9 cellular contexts compared by ENCODE assay signal in genomic region chr1:168470821-168471473, GRCh38.
DNase-seq lines count a peak whose midpoint lies in the region; ATAC-seq lines count a peak whose summit lies in the region.
"Had no signal": no experiment of that assay in that cellular context is flagged by ENCODE, and none has a peak within 500 bp of the region (broad histone marks: within the 10 kb centered on the region; RNA-seq: fewer than 3 reads in every experiment).

No MANE protein-coding gene starts in this region.

- DNase-seq in SKM-1 (lab: John Stamatoyannopoulos, UW; ENCODE audit: unreplicated experiment) = peak; percentile 35
- no peak for DNase-seq in SKM-1 treated with dmso at 0.1 percent for 144 hours (lab: John Stamatoyannopoulos, UW; ENCODE audit: unreplicated experiment)
- DNase-seq in SJSA1 (ENCODE audit: low read depth in 1 of 2, low spot score in 2 of 2) = peak; percentile 60 to 74
- DNase-seq in fibroblast of peridontal ligament (ENCODE audit: extremely low read depth) = peak; percentile 96
- peak; percentile 33 for DNase-seq in smooth muscle cell of the brain vasculature (ENCODE audit: low read depth, low spot score)

- H3K36me3 ChIP-seq in SJSA1 = no peaks in the 10 kb centered on the region

- H3K4me1 ChIP-seq in SJSA1 (replicated peaks) = peaks cover 52% of the 10 kb centered on the region

- no peak overlapping the region for H3K27ac Mint-ChIP-seq in stimulated activated memory B cell treated with anti-CD40 and anti-IgM and Interleukin-4, amounts not matched to agents 10 μg/mL and 1 μg/mL and 100 μg/mL, for 72 hours
- H3K27ac Mint-ChIP-seq: memory B cell had no signal

- H3K9me3 Mint-ChIP-seq in stimulated activated memory B cell treated with anti-CD40 and anti-IgM and Interleukin-4, amounts not matched to agents 10 μg/mL and 1 μg/mL and 100 μg/mL, for 72 hours = peaks cover 4% of the 10 kb centered on the region

- peak overlapping the region; percentile 65 for H3K27ac ChIP-seq in SJSA1

- ATAC-seq in stimulated activated memory B cell treated with anti-CD40 and anti-IgM and Interleukin-4, amounts not matched to agents 10 μg/mL and 1 μg/mL and 100 μg/mL, for 72 hours = no peak
- ATAC-seq in HG02981 (IDR thresholded peaks at IDR 0.05; ENCODE audit: unreplicated experiment) = no peak
- no peak for ATAC-seq in HG03354 (IDR thresholded peaks at IDR 0.05; ENCODE audit: poor library complexity, severe bottlenecking, unreplicated experiment)

- H3K27me3 ChIP-seq in SJSA1 (replicated peaks) = no peaks in the 10 kb centered on the region

- peaks cover 20% of the 10 kb centered on the region for H3K4me1 Mint-ChIP-seq in stimulated activated memory B cell treated with anti-CD40 and anti-IgM and Interleukin-4, amounts not matched to agents 10 μg/mL and 1 μg/mL and 100 μg/mL, for 72 hours

- no peaks in the 10 kb centered on the region for H3K36me3 Mint-ChIP-seq in stimulated activated memory B cell treated with anti-CD40 and anti-IgM and Interleukin-4, amounts not matched to agents 10 μg/mL and 1 μg/mL and 100 μg/mL, for 72 hours
- H3K36me3 Mint-ChIP-seq: memory B cell had no signal

- H3K9me3 ChIP-seq in SJSA1 (replicated peaks) = 0 out of 2 replicates have a peak, but pooled peaks cover 2% of the 10 kb centered on the region

- H3K4me3 ChIP-seq in SJSA1 = no peak overlapping the region

- no peak overlapping the region for H3K4me3 Mint-ChIP-seq in stimulated activated memory B cell treated with anti-CD40 and anti-IgM and Interleukin-4, amounts not matched to agents 10 μg/mL and 1 μg/mL and 100 μg/mL, for 72 hours
- H3K4me3 Mint-ChIP-seq: memory B cell had no signal

- H3K27me3 Mint-ChIP-seq in stimulated activated memory B cell treated with anti-CD40 and anti-IgM and Interleukin-4, amounts not matched to agents 10 μg/mL and 1 μg/mL and 100 μg/mL, for 72 hours = no peaks in the 10 kb centered on the region
- H3K27me3 Mint-ChIP-seq: memory B cell had no signal
